8 cellular contexts compared by ENCODE assay signal in the genomic region with DNA sequence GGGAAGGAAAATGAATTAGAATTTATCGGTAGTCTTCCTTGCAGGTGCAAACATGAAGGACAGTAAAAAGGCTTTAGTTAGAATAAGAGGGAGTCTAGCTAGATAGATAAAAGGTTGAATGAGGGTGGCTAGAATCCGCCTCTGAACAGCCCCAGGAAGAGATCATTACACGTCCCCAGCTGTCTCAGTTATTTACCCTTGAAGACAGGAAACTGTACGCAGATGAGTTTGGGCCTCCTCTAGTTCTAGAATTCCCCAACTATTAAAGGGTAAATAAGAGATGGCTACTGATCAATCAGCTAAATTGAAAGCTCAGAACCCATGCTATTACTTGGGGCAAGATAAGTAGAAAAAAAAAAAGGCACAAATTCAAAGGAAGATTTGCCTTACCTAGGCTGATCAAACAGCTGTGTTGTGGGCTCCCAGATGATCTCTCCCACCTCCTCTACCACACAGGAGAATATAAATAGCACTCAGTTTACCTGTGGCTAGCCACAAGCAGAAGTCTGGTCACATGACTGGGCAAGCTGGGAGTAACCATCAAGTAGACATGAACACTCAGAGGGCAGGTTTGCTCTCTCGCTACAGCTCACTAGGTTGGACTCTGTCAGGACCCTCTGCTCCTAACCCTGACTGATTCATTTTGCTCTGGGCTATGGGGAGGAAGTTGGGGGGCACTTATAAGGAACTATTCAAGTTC. TPM values are rescaled to one million over a fixed set of nuclear protein-coding genes. Genes with fewer than 3 reads are reported as not detected.
DNase-seq lines count a peak whose midpoint lies in the region; ATAC-seq and TF ChIP-seq lines count a peak whose summit lies in the region.

No MANE protein-coding gene starts in this region.

- CTCF ChIA-PET in CD4-positive, alpha-beta memory T cell (lab: Charles Lee; ENCODE audit: partially characterized antibody) = interaction anchor here (0.7 to 4.4 kb wide), 10 partner anchors 9 to 250 kb away, joined by 3 to 29 read pairs (median 16); a partner anchor contains a TSS

- peak overlapping the region; percentile 12 to 33 for H3K4me3 ChIP-seq in CD4-positive, alpha-beta memory T cell (ENCODE audit: low read length in 2 of 2)
- no peak overlapping the region for H3K4me3 ChIP-seq in endodermal cell (ENCODE audit: low read length)

- peak; percentile 59 to 71 (median 63) for DNase-seq in CD4-positive, alpha-beta memory T cell
- DNase-seq in activated naive CD8-positive, alpha-beta T cell treated with anti-CD3 and anti-CD28 coated beads, Interleukin-2, amount 50 U/mL, for 24 hours = no peak
- DNase-seq in foreskin keratinocyte = no peak
- DNase-seq in endodermal cell = no peak
- no peak for DNase-seq in putamen (ENCODE audit: low spot score)
- no peak for DNase-seq in NCI-H345 treated with DMSO at 0.1 percent for 48 hours (lab: John Stamatoyannopoulos, UW; ENCODE audit: unreplicated experiment)

- intact Hi-C loops in CD4-positive, alpha-beta memory T cell (cut with micrococcal nuclease) = no loop called here

- peaks cover 96% of the 10 kb centered on the region for H3K4me1 ChIP-seq in CD4-positive, alpha-beta memory T cell (ENCODE audit: insufficient read depth, low read length)
- no peaks in the 10 kb centered on the region for H3K4me1 ChIP-seq in foreskin keratinocyte
- H3K4me1 ChIP-seq in endodermal cell (ENCODE audit: control insufficient read depth, insufficient read depth, low read length) = no peaks in the 10 kb centered on the region

- H3K9me3 ChIP-seq in CD4-positive, alpha-beta memory T cell (ENCODE audit: control insufficient read depth in 1 of 2, low read length in 2 of 2) = no peaks in the 10 kb centered on the region
- H3K9me3 ChIP-seq in endodermal cell (ENCODE audit: control insufficient read depth, low read length) = no peaks in the 10 kb centered on the region

- H3K27ac ChIP-seq in CD4-positive, alpha-beta memory T cell (ENCODE audit: low read depth, low read length) = peak overlapping the region; percentile 89
- no peak overlapping the region for H3K27ac ChIP-seq in foreskin keratinocyte
- H3K27ac ChIP-seq in endodermal cell (ENCODE audit: low read depth, low read length) = no peak overlapping the region

- peak overlapping the region; percentile 94 to 99 (median 97) for H3K27ac Mint-ChIP-seq in CD4-positive, alpha-beta memory T cell
- H3K27ac Mint-ChIP-seq in activated naive CD8-positive, alpha-beta T cell treated with anti-CD3 and anti-CD28 coated beads, Interleukin-2, amount 50 U/mL, for 24 hours = peak overlapping the region; percentile 78
- H3K27ac Mint-ChIP-seq in endodermal cell = no peak overlapping the region

- peak overlapping the region; percentile 60 to 90 (median 80) for H3K4me3 Mint-ChIP-seq in CD4-positive, alpha-beta memory T cell
- peak overlapping the region; percentile 59 for H3K4me3 Mint-ChIP-seq in activated naive CD8-positive, alpha-beta T cell treated with anti-CD3 and anti-CD28 coated beads, Interleukin-2, amount 50 U/mL, for 24 hours
- no peak overlapping the region for H3K4me3 Mint-ChIP-seq in endodermal cell

- H3K4me1 Mint-ChIP-seq in CD4-positive, alpha-beta memory T cell = peaks cover 58 to 89% (median 72%) of the 10 kb centered on the region in 4 donors
- H3K4me1 Mint-ChIP-seq in activated naive CD8-positive, alpha-beta T cell treated with anti-CD3 and anti-CD28 coated beads, Interleukin-2, amount 50 U/mL, for 24 hours = peaks cover 81% of the 10 kb centered on the region
- peaks cover 5% of the 10 kb centered on the region for H3K4me1 Mint-ChIP-seq in endodermal cell

- no peak for TF ChIP-seq CTCF in foreskin keratinocyte (conservative IDR thresholded peaks at IDR 0.05)
- TF ChIP-seq CTCF in endodermal cell (conservative IDR thresholded peaks at IDR 0.05) = no peak

- H3K27me3 ChIP-seq in CD4-positive, alpha-beta memory T cell (ENCODE audit: insufficient read depth, low read length) = no peaks in the 10 kb centered on the region
- H3K27me3 ChIP-seq in foreskin keratinocyte (no peaks in the 10 kb centered on the region), endodermal cell (ENCODE audit: control insufficient read depth, insufficient read depth, low read length, poor library complexity, severe bottlenecking) (no peaks in the 10 kb centered on the region)

- H3K27me3 Mint-ChIP-seq in CD4-positive, alpha-beta memory T cell = no peaks in the 10 kb centered on the region
- H3K27me3 Mint-ChIP-seq in activated naive CD8-positive, alpha-beta T cell treated with anti-CD3 and anti-CD28 coated beads, Interleukin-2, amount 50 U/mL, for 24 hours = no peaks in the 10 kb centered on the region
- no peaks in the 10 kb centered on the region for H3K27me3 Mint-ChIP-seq in endodermal cell (ENCODE audit: insufficient read depth)

- H3K36me3 ChIP-seq in CD4-positive, alpha-beta memory T cell (ENCODE audit: insufficient read depth, low read length) = peaks cover 4% of the 10 kb centered on the region
- H3K36me3 ChIP-seq in endodermal cell (ENCODE audit: control insufficient read depth, insufficient read depth, low read length) = no peaks in the 10 kb centered on the region

- 96 to 97% methylated on average over 3 to 5 of the region's 5 CpGs for WGBS in endodermal cell (ENCODE audit: insufficient coverage in 1 of 2, insufficient read length in 1 of 2), 2 experiments

- peak; percentile 59 for ATAC-seq in GM19324 (IDR thresholded peaks at IDR 0.05; ENCODE audit: low FRiP score, unreplicated experiment)
- ATAC-seq in HG03175 (IDR thresholded peaks at IDR 0.05; ENCODE audit: unreplicated experiment) = peak; percentile 45
- ATAC-seq in activated naive CD8-positive, alpha-beta T cell treated with anti-CD3 and anti-CD28 coated beads, Interleukin-2, amount 50 U/mL, for 24 hours = peak; percentile 38
- no peak for ATAC-seq in foreskin keratinocyte

- H3K9ac ChIP-seq in endodermal cell (ENCODE audit: extremely low read depth, low read length, poor library complexity, severe bottlenecking) = no peak overlapping the region

- H3K9me3 Mint-ChIP-seq in CD4-positive, alpha-beta memory T cell = no peaks in the 10 kb centered on the region
- H3K9me3 Mint-ChIP-seq in activated naive CD8-positive, alpha-beta T cell treated with anti-CD3 and anti-CD28 coated beads, Interleukin-2, amount 50 U/mL, for 24 hours = no peaks in the 10 kb centered on the region
- no peaks in the 10 kb centered on the region for H3K9me3 Mint-ChIP-seq in endodermal cell

- H3K36me3 Mint-ChIP-seq in CD4-positive, alpha-beta memory T cell = peaks cover 24 to 41% of the 10 kb centered on the region in 2 donors
- H3K36me3 Mint-ChIP-seq in activated naive CD8-positive, alpha-beta T cell treated with anti-CD3 and anti-CD28 coated beads, Interleukin-2, amount 50 U/mL, for 24 hours (ENCODE audit: low read depth) = peaks cover 1% of the 10 kb centered on the region
- peaks cover 20% of the 10 kb centered on the region for H3K36me3 Mint-ChIP-seq in endodermal cell (ENCODE audit: low read depth)

- POLR2A ChIA-PET in CD4-positive, alpha-beta memory T cell (lab: Charles Lee; ENCODE audit: partially characterized antibody) = interaction anchor here (1.1 to 8.2 kb wide), 13 partner anchors 8 to 333 kb away, joined by 3 to 314 read pairs (median 7); a partner anchor contains a TSS

RNA-seq across cellular contexts. Expression of a gene that starts 17.0 kb away (rescaled TPM):
- 100 to 1,000 TPM in 1 of 2 experiments, 10 to 100 TPM in 1; 95.1 to 102 TPM for total RNA-seq in CD4-positive, alpha-beta memory T cell
- polyA plus RNA-seq in CD4-positive, alpha-beta memory T cell = 10 to 100 TPM; 61.2 to 73.4 TPM
- total RNA-seq in foreskin keratinocyte (6.9 and 7.2 TPM in 2 replicates), endodermal cell (10 to 100 TPM; 15.4 to 16.8 TPM)
- polyA plus RNA-seq in foreskin keratinocyte = 6.9 and 8.3 TPM in 2 replicates
- 23.3 TPM for polyA plus RNA-seq in endodermal cell (2013, experiment 1 of 2)
- 20.1 TPM for polyA plus RNA-seq in endodermal cell (2013, experiment 2 of 2)

RNA-seq across cellular contexts. Expression of a gene that starts 39.2 kb away (rescaled TPM):
- total RNA-seq in CD4-positive, alpha-beta memory T cell = 10 to 100 TPM; 48.4 to 52.1 TPM
- 10 to 100 TPM; 30.8 to 38.9 TPM for polyA plus RNA-seq in CD4-positive, alpha-beta memory T cell
- 65.8 and 75.4 TPM in 2 replicates for total RNA-seq in foreskin keratinocyte
- polyA plus RNA-seq in foreskin keratinocyte = 83.5 and 91.5 TPM in 2 replicates
- total RNA-seq in endodermal cell = 10 to 100 TPM; 59.4 to 80.5 TPM
- polyA plus RNA-seq in endodermal cell (2013, experiment 1 of 2) = 69.1 TPM
- 55.1 TPM for polyA plus RNA-seq in endodermal cell (2013, experiment 2 of 2)

RNA-seq across cellular contexts. Expression of a gene that starts 41.5 kb away (rescaled TPM):
- total RNA-seq in CD4-positive, alpha-beta memory T cell = 100 to 1,000 TPM; 115 to 120 TPM
- polyA plus RNA-seq in CD4-positive, alpha-beta memory T cell = 10 to 100 TPM; 37.6 to 55.3 TPM
- total RNA-seq in foreskin keratinocyte (28.6 and 30.4 TPM in 2 replicates), endodermal cell (10 to 100 TPM; 77.8 to 80.5 TPM)
- polyA plus RNA-seq in foreskin keratinocyte = 10.3 and 13.2 TPM in 2 replicates
- polyA plus RNA-seq in endodermal cell (2013, experiment 1 of 2) = 67.6 TPM
- polyA plus RNA-seq in endodermal cell (2013, experiment 2 of 2) = 54.9 TPM

Comparison
In these comparisons a context has a peak if more than half of its experiments do, and no peak if none do; other contexts are left out.
1. DNase-seq: peak in CD4-positive, alpha-beta memory T cell (5 of 5); none in activated naive CD8-positive, alpha-beta T cell treated with anti-CD3 and anti-CD28 coated beads, Interleukin-2, amount 50 U/mL, for 24 hours (single experiment), foreskin keratinocyte (0 of 2), endodermal cell (single experiment), putamen (single experiment) and NCI-H345 treated with DMSO at 0.1 percent for 48 hours (single experiment).
2. RNA of a gene that starts 17.0 kb away (total RNA-seq): 95.1 to 102 TPM in CD4-positive, alpha-beta memory T cell; 15.4 to 16.8 TPM in endodermal cell and 6.9 to 7.2 TPM in foreskin keratinocyte; every median in the first group is over 4 times any median in the second.